Comparison of ENCODE assay signal across 31 cellular contexts in genomic region chrX:31127716-31128115, GRCh38. TPM values are rescaled to one million over a fixed set of nuclear protein-coding genes. Genes with fewer than 3 reads are reported as not detected.
"Had no signal": no experiment of that assay in that cellular context is flagged by ENCODE, and none has a peak within 500 bp of the region (broad histone marks: within the 10 kb centered on the region; RNA-seq: fewer than 3 reads in every experiment).

No MANE protein-coding gene starts in this region.

- H3K4me1 ChIP-seq: pancreas, prostate gland, sigmoid colon, spleen, suprapubic skin, tibial artery, upper lobe of right lung had no signal

- FAIRE-seq: pancreas, small intestine, urothelium cell line had no signal

- H3K27ac Mint-ChIP-seq: mesothelial cell of epicardium; natural killer cell; stimulated activated effector memory CD8-positive, alpha-beta T cell treated with anti-CD3 and anti-CD28 coated beads, Interleukin-12 subunit alpha, Interleukin-12 subunit beta, amount 100 ng/mL, for 72 hours; stimulated activated naive CD8-positive, alpha-beta T cell treated with anti-CD3 and anti-CD28 coated beads, Interleukin-15, Interleukin-2, amounts not matched to agents 100 ng/mL and 50 ng/mL, for 24 hours had no signal

- H3K27me3 Mint-ChIP-seq: naive B cell; stimulated activated naive CD8-positive, alpha-beta T cell treated with anti-CD3 and anti-CD28 coated beads, Interleukin-15, Interleukin-2, amounts not matched to agents 100 ng/mL and 50 ng/mL, for 24 hours had no signal

- H3K27ac ChIP-seq: pancreas, prostate gland, spleen, suprapubic skin, thoracic aorta, tibial artery, upper lobe of right lung had no signal

- H3K36me3 ChIP-seq: left ventricle myocardium inferior, pancreas, prostate gland, spleen, suprapubic skin, thoracic aorta, tibial artery, upper lobe of right lung had no signal

- H3K4me3 ChIP-seq: left ventricle myocardium inferior, lung, pancreas, prostate gland, sigmoid colon, spleen, suprapubic skin, thoracic aorta, tibial artery, upper lobe of right lung had no signal

- H3K9me3 ChIP-seq: left ventricle myocardium inferior, pancreas, prostate gland, sigmoid colon, spleen, suprapubic skin, thoracic aorta, tibial artery, upper lobe of right lung had no signal

- H3K27me3 ChIP-seq: pancreas, sigmoid colon, spleen, suprapubic skin, tibial artery, upper lobe of right lung had no signal

- DNase-seq: islet precursor cell; left ventricle myocardium inferior; mesendoderm; naive B cell; natural killer cell; pancreas; posterior cingulate gyrus; retina; right cardiac atrium; sigmoid colon; small intestine; spleen; stimulated activated CD4-positive, alpha-beta T cell treated with anti-CD3 and anti-CD28 coated beads, Interleukin-4, amount 100 ng/mL, for 24 hours; stimulated activated naive CD4-positive, alpha-beta T cell; tibial artery; trophoblast cell; upper lobe of right lung had no signal

- H3K9me3 Mint-ChIP-seq: stimulated activated effector memory CD8-positive, alpha-beta T cell treated with anti-CD3 and anti-CD28 coated beads, Interleukin-12 subunit alpha, Interleukin-12 subunit beta, amount 100 ng/mL, for 72 hours had no signal

- H3K4me1 Mint-ChIP-seq: naive B cell; natural killer cell; stimulated activated effector memory CD8-positive, alpha-beta T cell treated with anti-CD3 and anti-CD28 coated beads, Interleukin-12 subunit alpha, Interleukin-12 subunit beta, amount 100 ng/mL, for 72 hours had no signal

- H3K36me3 Mint-ChIP-seq: natural killer cell; stimulated activated effector memory CD8-positive, alpha-beta T cell treated with anti-CD3 and anti-CD28 coated beads, Interleukin-12 subunit alpha, Interleukin-12 subunit beta, amount 100 ng/mL, for 72 hours had no signal

- ATAC-seq: natural killer cell; pancreas; right cardiac atrium; stimulated activated effector memory CD8-positive, alpha-beta T cell treated with anti-CD3 and anti-CD28 coated beads, Interleukin-12 subunit alpha, Interleukin-12 subunit beta, amount 100 ng/mL, for 72 hours; upper lobe of right lung had no signal

- H3K4me3 Mint-ChIP-seq: mesothelial cell of epicardium; naive B cell; natural killer cell; stimulated activated effector memory CD8-positive, alpha-beta T cell treated with anti-CD3 and anti-CD28 coated beads, Interleukin-12 subunit alpha, Interleukin-12 subunit beta, amount 100 ng/mL, for 72 hours; stimulated activated naive CD8-positive, alpha-beta T cell treated with anti-CD3 and anti-CD28 coated beads, Interleukin-15, Interleukin-2, amounts not matched to agents 100 ng/mL and 50 ng/mL, for 24 hours had no signal

RNA-seq across cellular contexts. Expression of gene FTHL17, which starts 55.9 kb away (rescaled TPM):
- total RNA-seq: kidney epithelial cell, left ventricle myocardium inferior, lower leg skin, lung, mesothelial cell of epicardium, mononuclear cell, natural killer cell, omental fat pad, pancreas, right cardiac atrium, sigmoid colon, spleen, subcutaneous adipose tissue, suprapubic skin, thoracic aorta, upper lobe of right lung had no signal
- polyA plus RNA-seq: lung, neural cell, pancreas, right cardiac atrium, sigmoid colon, small intestine, spleen had no signal
